ENCODE assay signal across 19 cellular contexts in genomic region chrX:53330331-53330730, GRCh38. TPM values are rescaled to one million over a fixed set of nuclear protein-coding genes. Genes with fewer than 3 reads are reported as not detected.
DNase-seq lines count a peak whose midpoint lies in the region; ATAC-seq and TF ChIP-seq lines count a peak whose summit lies in the region.
"Had no signal": no experiment of that assay in that cellular context is flagged by ENCODE, and none has a peak within 500 bp of the region (broad histone marks: within the 10 kb centered on the region; RNA-seq: fewer than 3 reads in every experiment).

No MANE protein-coding gene starts in this region.

- no peak for TF ChIP-seq POLR2A in gastroesophageal sphincter (IDR thresholded peaks at IDR 0.05)

- H3K9me3 ChIP-seq in right cardiac atrium (ENCODE audit: control insufficient read depth, low read length), result no peaks in the 10 kb centered on the region
- H3K9me3 ChIP-seq in gastroesophageal sphincter, result no peaks in the 10 kb centered on the region
- H3K9me3 ChIP-seq: A549, BLaER1 had no signal

- ATAC-seq in right cardiac atrium (no peak), HG03342 (IDR thresholded peaks at IDR 0.05; ENCODE audit: unreplicated experiment) (no peak), gastroesophageal sphincter (no peak)
- ATAC-seq: HepG2 had no signal

- no peak for TF ChIP-seq EP300 in gastroesophageal sphincter (IDR thresholded peaks at IDR 0.05)

- intact Hi-C loops in cardiac septum (cut with DNase I) (no loop called here), right cardiac atrium (cut with DNase I) (no loop called here), posterior vena cava (cut with DNase I) (no loop called here)

- H3K4me3 ChIP-seq in right cardiac atrium (ENCODE audit: low read length) (no peak overlapping the region), gastroesophageal sphincter (no peak overlapping the region)
- H3K4me3 ChIP-seq: A549, BLaER1, GM23338 had no signal

- WGBS in right cardiac atrium, result 78% methylated on average over 10 of the region's 10 CpGs
- WGBS in gastroesophageal sphincter (ENCODE audit: low coverage in 1 of 2), 2 donors, result no CpG with 5 or more reads among the region's 10 CpGs

- no peaks in the 10 kb centered on the region for H3K4me1 ChIP-seq in right cardiac atrium (ENCODE audit: control insufficient read depth, insufficient read depth, low read length)
- no peaks in the 10 kb centered on the region for H3K4me1 ChIP-seq in gastroesophageal sphincter
- H3K4me1 ChIP-seq: A549, BLaER1 had no signal

- H3K36me3 ChIP-seq in gastroesophageal sphincter, result no peaks in the 10 kb centered on the region
- H3K36me3 ChIP-seq: BLaER1 had no signal

- H3K27ac ChIP-seq in right cardiac atrium (ENCODE audit: low read length), result no peak overlapping the region
- no peak overlapping the region for H3K27ac ChIP-seq in gastroesophageal sphincter
- H3K27ac ChIP-seq: 22Rv1, A549, BLaER1 had no signal

- DNase-seq in cardiac septum (ENCODE audit: low spot score) (peak; percentile 39), right cardiac atrium (no peak), medulla oblongata (ENCODE audit: extremely low spot score) (peak; percentile 57), posterior vena cava (ENCODE audit: low spot score) (peak; percentile 62), DMS53 treated with DMSO at 0.1 percent for 48 hours (lab: John Stamatoyannopoulos, UW; ENCODE audit: unreplicated experiment) (no peak)
- DNase-seq: AML-193; Calu3; CD4-positive, alpha-beta memory T cell; GDM1; HCEC 1CT; KBM-7 had no signal

- TF ChIP-seq CTCF in gastroesophageal sphincter (IDR thresholded peaks at IDR 0.05), result no peak

- no peaks in the 10 kb centered on the region for H3K27me3 ChIP-seq in right cardiac atrium (ENCODE audit: control insufficient read depth, insufficient read depth)
- no peaks in the 10 kb centered on the region for H3K27me3 ChIP-seq in gastroesophageal sphincter

RNA-seq across cellular contexts. Expression of gene IQSEC2, which starts 48.9 kb away (rescaled TPM):
- total RNA-seq in cardiac septum (11.6 TPM), right cardiac atrium (10 to 100 TPM; 11.6 to 15.3 (median 14.6) TPM), posterior vena cava (1 to 10 TPM; 8.3 to 9.4 TPM), gastroesophageal sphincter (10 to 100 TPM; 10.1 to 25.7 (median 16.8) TPM)
- 15.1 TPM for polyA plus RNA-seq in right cardiac atrium
- polyA plus RNA-seq: IgD-negative memory B cell had no signal

Comparison
In these comparisons a context has a peak if more than half of its experiments do, and no peak if none do; other contexts are left out.
1. DNase-seq: peak in cardiac septum (single experiment), medulla oblongata (single experiment) and posterior vena cava (single experiment); none in right cardiac atrium (0 of 3) and DMS53 treated with DMSO at 0.1 percent for 48 hours (single experiment).